Comparison of ENCODE assay signal across 12 cellular contexts in genomic region chr2:199405241-199405640, GRCh38. TPM values are rescaled to one million over a fixed set of nuclear protein-coding genes. Genes with fewer than 3 reads are reported as not detected.
A peak's percentile ranks its signal among the peaks of the same experiment; 100 is the strongest.
DNase-seq lines count a peak whose midpoint lies in the region; ATAC-seq and TF ChIP-seq lines count a peak whose summit lies in the region.
"Had no signal": no experiment of that assay in that cellular context is flagged by ENCODE, and none has a peak within 500 bp of the region (broad histone marks: within the 10 kb centered on the region; RNA-seq: fewer than 3 reads in every experiment).

No MANE protein-coding gene starts in this region.

- no peak overlapping the region for H3K4me3 ChIP-seq in GM06990 (replicated peaks; ENCODE audit: low read depth, low read length)
- no peak overlapping the region for H3K4me3 ChIP-seq in MM.1S (ENCODE audit: low read length)
- H3K4me3 ChIP-seq in choroid plexus epithelial cell (ENCODE audit: low read depth, low read length), result no peak overlapping the region
- no peak overlapping the region for H3K4me3 ChIP-seq in lower leg skin (ENCODE audit: low read depth, poor library complexity, severe bottlenecking)
- H3K4me3 ChIP-seq: right atrium auricular region had no signal

- no peaks in the 10 kb centered on the region for H3K9me2 ChIP-seq in MM.1S (replicated peaks; ENCODE audit: insufficient read depth, low read length)

- H3K27me3 ChIP-seq in GM06990 (replicated peaks; ENCODE audit: control insufficient read depth, insufficient read depth, low read length) (no peaks in the 10 kb centered on the region), MM.1S (replicated peaks; ENCODE audit: insufficient read depth, low read length) (no peaks in the 10 kb centered on the region)
- H3K27me3 ChIP-seq: right atrium auricular region had no signal

- H3K9me3 ChIP-seq in MM.1S (replicated peaks; ENCODE audit: insufficient read depth, low read length), result no peaks in the 10 kb centered on the region
- H3K9me3 ChIP-seq: right atrium auricular region had no signal

- peaks cover 8% of the 10 kb centered on the region for H3K4me1 Mint-ChIP-seq in nephron progenitor cell
- no peaks in the 10 kb centered on the region for H3K4me1 Mint-ChIP-seq in naive thymus-derived CD8-positive, alpha-beta T cell
- H3K4me1 Mint-ChIP-seq: activated naive CD4-positive, alpha-beta T cell treated with anti-CD3 and anti-CD28 coated beads, Interleukin-2, amount 50 U/mL, for 24 hours; stimulated activated naive CD8-positive, alpha-beta T cell treated with anti-CD3 and anti-CD28 coated beads, Interleukin-15, amount 100 ng/mL, for 72 hours had no signal

- peaks cover 48% of the 10 kb centered on the region for H3K36me3 Mint-ChIP-seq in nephron progenitor cell (ENCODE audit: low read depth)
- no peaks in the 10 kb centered on the region for H3K36me3 Mint-ChIP-seq in naive thymus-derived CD8-positive, alpha-beta T cell
- H3K36me3 Mint-ChIP-seq: activated naive CD4-positive, alpha-beta T cell treated with anti-CD3 and anti-CD28 coated beads, Interleukin-2, amount 50 U/mL, for 24 hours had no signal

- no peak overlapping the region for H3K4me2 ChIP-seq in MM.1S (ENCODE audit: low read depth, low read length)

- no peak overlapping the region for H3K27ac Mint-ChIP-seq in nephron progenitor cell
- no peak overlapping the region for H3K27ac Mint-ChIP-seq in naive thymus-derived CD8-positive, alpha-beta T cell
- H3K27ac Mint-ChIP-seq: activated naive CD4-positive, alpha-beta T cell treated with anti-CD3 and anti-CD28 coated beads, Interleukin-2, amount 50 U/mL, for 24 hours; stimulated activated naive CD8-positive, alpha-beta T cell treated with anti-CD3 and anti-CD28 coated beads, Interleukin-15, amount 100 ng/mL, for 72 hours had no signal

- H4K20me1 ChIP-seq in MM.1S (ENCODE audit: insufficient read depth, low read length), result no peaks in the 10 kb centered on the region

- intact Hi-C loops in lower leg skin (cut with DNase I; ENCODE audit: low total_unique reads), result no loop called here

- TF ChIP-seq CTCF in GM06990 (IDR thresholded peaks at IDR 0.05; ENCODE audit: insufficient read depth, low read length, poor library complexity, severe bottlenecking), result peak; percentile 24
- peak; percentile 25; the same call in 1 of the 2 replicates for TF ChIP-seq CTCF in MM.1S (IDR thresholded peaks at IDR 0.05; ENCODE audit: low read length)
- peak; percentile 60 for TF ChIP-seq CTCF in choroid plexus epithelial cell (conservative IDR thresholded peaks at IDR 0.05; ENCODE audit: low read depth, low read length)
- TF ChIP-seq CTCF in nephron progenitor cell (IDR thresholded peaks at IDR 0.05), result peak; percentile 47
- no peak for TF ChIP-seq CTCF in lower leg skin (IDR thresholded peaks at IDR 0.05)

- H3K4me3 Mint-ChIP-seq in nephron progenitor cell, result no peak overlapping the region
- no peak overlapping the region for H3K4me3 Mint-ChIP-seq in naive thymus-derived CD8-positive, alpha-beta T cell
- H3K4me3 Mint-ChIP-seq: activated naive CD4-positive, alpha-beta T cell treated with anti-CD3 and anti-CD28 coated beads, Interleukin-2, amount 50 U/mL, for 24 hours; stimulated activated naive CD8-positive, alpha-beta T cell treated with anti-CD3 and anti-CD28 coated beads, Interleukin-15, amount 100 ng/mL, for 72 hours had no signal

- no peak for DNase-seq in GM06990 (ENCODE audit: extremely low read depth, insufficient read length)
- no peak for DNase-seq in MM.1S
- DNase-seq in choroid plexus epithelial cell (ENCODE audit: low read depth), result peak; percentile 51
- DNase-seq in nephron progenitor cell, result no peak
- no peak for DNase-seq in lower leg skin (ENCODE audit: low spot score in 2 of 2)
- DNase-seq in naive thymus-derived CD8-positive, alpha-beta T cell, result no peak
- no peak for DNase-seq in stimulated activated CD4-positive, alpha-beta T cell treated with anti-CD3 and anti-CD28 coated beads, Interleukin-2, amount 100 ng/mL, for 24 hours
- DNase-seq: NCI-H1694 treated with DMSO at 0.1 percent for 48 hours; stimulated activated naive CD8-positive, alpha-beta T cell treated with anti-CD3 and anti-CD28 coated beads, Interleukin-15, amount 100 ng/mL, for 72 hours had no signal

- H3K79me2 ChIP-seq in MM.1S (ENCODE audit: low read length), result no peaks in the 10 kb centered on the region

- no peak overlapping the region for H3K9ac ChIP-seq in MM.1S (ENCODE audit: low read length)

- no peaks in the 10 kb centered on the region for H3K27me3 Mint-ChIP-seq in nephron progenitor cell (ENCODE audit: low read depth, poor library complexity)
- peaks cover 6 to 30% (median 13%) of the 10 kb centered on the region in 5 donors for H3K27me3 Mint-ChIP-seq in naive thymus-derived CD8-positive, alpha-beta T cell
- H3K27me3 Mint-ChIP-seq: stimulated activated naive CD8-positive, alpha-beta T cell treated with anti-CD3 and anti-CD28 coated beads, Interleukin-15, amount 100 ng/mL, for 72 hours had no signal

- H3K4me1 ChIP-seq in MM.1S (ENCODE audit: low read length), result no peaks in the 10 kb centered on the region
- H3K4me1 ChIP-seq: right atrium auricular region had no signal

- H3F3A ChIP-seq in MM.1S (ENCODE audit: insufficient read depth, low read length), result no peaks in the 10 kb centered on the region

- H3K36me3 ChIP-seq in GM06990 (ENCODE audit: control insufficient read depth, insufficient read depth, low read length) (no peaks in the 10 kb centered on the region), MM.1S (replicated peaks; ENCODE audit: insufficient read depth, low read length) (no peaks in the 10 kb centered on the region)
- H3K36me3 ChIP-seq: right atrium auricular region had no signal

- POLR2A ChIA-PET in naive thymus-derived CD8-positive, alpha-beta T cell (lab: Charles Lee), result no interaction called here

- ATAC-seq in GM21360 (IDR thresholded peaks at IDR 0.05; ENCODE audit: unreplicated experiment), result no peak
- ATAC-seq in naive thymus-derived CD8-positive, alpha-beta T cell, result no peak
- ATAC-seq: stimulated activated naive CD8-positive, alpha-beta T cell treated with anti-CD3 and anti-CD28 coated beads, Interleukin-15, amount 100 ng/mL, for 72 hours had no signal

- H3K27ac ChIP-seq in MM.1S (ENCODE audit: low read length), result no peak overlapping the region
- H3K27ac ChIP-seq: right atrium auricular region had no signal

- TF ChIP-seq POLR2A in lower leg skin (IDR thresholded peaks at IDR 0.05), result no peak

- peaks cover 5% of the 10 kb centered on the region for H3K9me3 Mint-ChIP-seq in nephron progenitor cell
- H3K9me3 Mint-ChIP-seq in naive thymus-derived CD8-positive, alpha-beta T cell, result peaks cover 0 to 2% (median 0%) of the 10 kb centered on the region in 9 donors
- H3K9me3 Mint-ChIP-seq: activated naive CD4-positive, alpha-beta T cell treated with anti-CD3 and anti-CD28 coated beads, Interleukin-2, amount 50 U/mL, for 24 hours; stimulated activated naive CD8-positive, alpha-beta T cell treated with anti-CD3 and anti-CD28 coated beads, Interleukin-15, amount 100 ng/mL, for 72 hours had no signal

- H2AFZ ChIP-seq in MM.1S (ENCODE audit: low read length), result no peak overlapping the region

RNA-seq across cellular contexts. Expression of gene SATB2, which starts 52.5 kb away (rescaled TPM):
- total RNA-seq in lower leg skin, result 1 to 10 TPM; 2.6 to 3.7 (median 3.3) TPM
- under 1 TPM; 0.49 to 0.74 TPM for total RNA-seq in naive thymus-derived CD8-positive, alpha-beta T cell
- polyA plus RNA-seq in naive thymus-derived CD8-positive, alpha-beta T cell, result under 1 TPM in 2 of 3 donors, not detected in 1; 0.02 to 0.43 TPM

Comparison
In these comparisons a context has a peak if more than half of its experiments do, and no peak if none do; other contexts are left out.
1. CTCF ChIP-seq: peak in GM06990 (single experiment), MM.1S (single experiment), choroid plexus epithelial cell (single experiment) and nephron progenitor cell (single experiment); none in lower leg skin (0 of 3).